Comparison of ENCODE assay signal across 10 cellular contexts in the genomic region with DNA sequence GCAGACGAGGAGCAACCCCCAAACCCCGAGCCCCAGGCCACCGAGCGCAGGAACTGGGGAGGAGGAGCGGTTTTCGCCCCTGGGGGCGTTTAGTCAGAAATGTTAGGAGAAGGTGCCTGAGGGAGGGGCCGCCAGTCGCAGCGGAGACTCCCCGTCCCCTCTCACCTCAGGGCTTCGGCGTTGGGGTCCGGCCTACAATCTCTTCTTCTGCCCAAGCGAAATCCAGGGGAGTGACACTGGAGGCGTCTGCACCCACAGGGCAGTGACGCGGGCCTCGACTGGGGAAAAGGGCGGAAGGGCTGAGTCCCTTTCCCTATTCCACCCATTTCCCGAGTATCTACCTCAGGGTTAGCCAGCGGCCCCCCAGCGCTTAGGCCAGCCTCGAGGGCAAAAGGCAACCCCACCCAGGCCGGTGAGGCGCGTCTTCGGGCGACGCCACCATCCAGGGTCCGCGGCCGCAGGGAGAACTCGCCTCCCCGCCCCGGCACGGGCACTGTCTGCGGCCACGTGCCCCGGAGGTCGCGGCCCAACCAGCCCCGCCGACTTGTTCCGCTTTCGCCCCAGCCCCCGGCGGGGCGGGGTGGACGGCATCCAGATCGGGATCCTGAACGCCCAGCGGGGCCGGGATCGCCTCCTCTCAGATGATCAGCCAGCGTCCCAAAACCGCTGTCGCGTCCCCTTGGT.
A peak's percentile ranks its signal among the peaks of the same experiment; 100 is the strongest.
DNase-seq lines count a peak whose midpoint lies in the region; ATAC-seq and TF ChIP-seq lines count a peak whose summit lies in the region.
"Had no signal": no experiment of that assay in that cellular context is flagged by ENCODE, and none has a peak within 500 bp of the region (broad histone marks: within the 10 kb centered on the region; RNA-seq: fewer than 3 reads in every experiment).

No MANE protein-coding gene starts in this region.

- ATAC-seq in natural killer cell: peak in 2 of 3 donors; percentile 34 to 39
- peak in 1 of 2 donors; percentile 73 for ATAC-seq in upper lobe of left lung (ENCODE audit: low FRiP score in 2 of 2)
- ATAC-seq in HG03139 (IDR thresholded peaks at IDR 0.05; ENCODE audit: unreplicated experiment): no peak

- no peak for TF ChIP-seq EP300 in upper lobe of left lung (IDR thresholded peaks at IDR 0.05)

- H3K4me3 ChIP-seq in cardiac muscle cell (peak overlapping the region; percentile 21), upper lobe of left lung (peak overlapping the region; percentile 19 to 43 (median 36))
- H3K4me3 ChIP-seq: PC-9 had no signal

- H3K27ac ChIP-seq in cardiac muscle cell (no peak overlapping the region), upper lobe of left lung (no peak overlapping the region)
- H3K27ac ChIP-seq: PC-9, skin epidermis had no signal

- TF ChIP-seq CTCF in cardiac muscle cell (IDR thresholded peaks at IDR 0.05; ENCODE audit: low read depth, low read length) (no peak), natural killer cell (IDR thresholded peaks at IDR 0.05) (no peak), upper lobe of left lung (IDR thresholded peaks at IDR 0.05) (no peak)

- H3K36me3 Mint-ChIP-seq in activated T-cell treated with anti-CD3 and anti-CD28 coated beads, Interleukin-2, amount 50 U/mL, for 24 hours (ENCODE audit: low read depth): no peaks in the 10 kb centered on the region
- H3K36me3 Mint-ChIP-seq in natural killer cell: no peaks in the 10 kb centered on the region

- no peaks in the 10 kb centered on the region for H3K9me3 ChIP-seq in cardiac muscle cell (ENCODE audit: low read depth)
- no peaks in the 10 kb centered on the region for H3K9me3 ChIP-seq in upper lobe of left lung

- H3K27me3 ChIP-seq in cardiac muscle cell (peaks cover 100% of the 10 kb centered on the region), upper lobe of left lung (peaks cover 0 to 45% (median 16%) of the 10 kb centered on the region in 4 donors)

- no peak overlapping the region for H3K27ac Mint-ChIP-seq in activated T-cell treated with anti-CD3 and anti-CD28 coated beads, Interleukin-2, amount 50 U/mL, for 24 hours
- no peak overlapping the region for H3K27ac Mint-ChIP-seq in natural killer cell

- H3K4me1 Mint-ChIP-seq in activated T-cell treated with anti-CD3 and anti-CD28 coated beads, Interleukin-2, amount 50 U/mL, for 24 hours (ENCODE audit: low read depth): peaks cover 31% of the 10 kb centered on the region
- peaks cover 19 to 28% of the 10 kb centered on the region in 2 donors for H3K4me1 Mint-ChIP-seq in natural killer cell

- 7 to 15% methylated on average over 14 to 34 of the region's 59 CpGs for WGBS in upper lobe of left lung, 2 donors

- TF ChIP-seq POLR2A in upper lobe of left lung (IDR thresholded peaks at IDR 0.05): no peak

- peak overlapping the region; percentile 16 for H3K4me3 Mint-ChIP-seq in activated T-cell treated with anti-CD3 and anti-CD28 coated beads, Interleukin-2, amount 50 U/mL, for 24 hours
- H3K4me3 Mint-ChIP-seq in natural killer cell: peak overlapping the region; percentile 67

- H3K9me3 Mint-ChIP-seq in activated T-cell treated with anti-CD3 and anti-CD28 coated beads, Interleukin-2, amount 50 U/mL, for 24 hours: no peaks in the 10 kb centered on the region
- H3K9me3 Mint-ChIP-seq in natural killer cell: no peaks in the 10 kb centered on the region

- H3K4me1 ChIP-seq in cardiac muscle cell (ENCODE audit: low read depth) (peaks cover 10% of the 10 kb centered on the region), upper lobe of left lung (peaks cover 12 to 22% (median 21%) of the 10 kb centered on the region in 4 donors)

- peaks cover 96% of the 10 kb centered on the region for H3K27me3 Mint-ChIP-seq in activated T-cell treated with anti-CD3 and anti-CD28 coated beads, Interleukin-2, amount 50 U/mL, for 24 hours
- peaks cover 85% of the 10 kb centered on the region in 2 donors for H3K27me3 Mint-ChIP-seq in natural killer cell (ENCODE audit: low read depth in 2 of 2)

- H3K36me3 ChIP-seq in cardiac muscle cell (no peaks in the 10 kb centered on the region), upper lobe of left lung (no peaks in the 10 kb centered on the region)

- peak; percentile 33 for DNase-seq in activated T-cell treated with anti-CD3 and anti-CD28 coated beads, Interleukin-2, amount 50 U/mL, for 24 hours
- DNase-seq in activated T-cell treated with anti-CD3 and anti-CD28 coated beads for 4 hours (no peak), cardiac muscle cell (ENCODE audit: low read depth in 1 of 2, low spot score in 1 of 2) (no peak), natural killer cell (no peak), upper lobe of left lung (peak in 1 of 2 donors; percentile 88)
- DNase-seq in activated CD8-positive, alpha-beta memory T cell treated with anti-CD3 and anti-CD28 coated beads for 24 hours: no peak
- DNase-seq in activated CD4-positive, CD25-positive, alpha-beta regulatory T cell (lab: John Stamatoyannopoulos, UW): no peak
- DNase-seq: PC-9 had no signal

- intact Hi-C loops in natural killer cell (cut with micrococcal nuclease): no loop called here
